ENCODE assay signal across 8 cellular contexts in genomic region chr20:31587545-31588389, GRCh38. TPM values are rescaled to one million over a fixed set of nuclear protein-coding genes. Genes with fewer than 3 reads are reported as not detected.
DNase-seq lines count a peak whose midpoint lies in the region; ATAC-seq and TF ChIP-seq lines count a peak whose summit lies in the region.

No MANE protein-coding gene starts in this region.

- no peaks in the 10 kb centered on the region for H3K36me3 ChIP-seq in DOHH2 (ENCODE audit: control insufficient read depth, low read length)
- H3K36me3 ChIP-seq in colonic mucosa: no peaks in the 10 kb centered on the region
- no peaks in the 10 kb centered on the region for H3K36me3 ChIP-seq in lung (ENCODE audit: control insufficient read depth in 2 of 2, insufficient read depth in 2 of 2, low read length in 2 of 2)
- H3K36me3 ChIP-seq in upper lobe of left lung: no peaks in the 10 kb centered on the region

- H3K9me2 ChIP-seq in DOHH2 (replicated peaks; ENCODE audit: control insufficient read depth, low read length): no peaks in the 10 kb centered on the region

- H3K27ac ChIP-seq in DOHH2 (ENCODE audit: low read depth, low read length) (no peak overlapping the region), colonic mucosa (peak overlapping the region; percentile 62), lung (ENCODE audit: low read depth in 1 of 2, low read length in 1 of 2) (peak overlapping the region; percentile 87 to 94), upper lobe of left lung (peak overlapping the region; percentile 79 to 91 (median 87))

- H3K27me3 ChIP-seq in DOHH2 (ENCODE audit: control insufficient read depth, low read length) (peaks cover 15% of the 10 kb centered on the region), colonic mucosa (no peaks in the 10 kb centered on the region), lung (ENCODE audit: control insufficient read depth, insufficient read depth) (no peaks in the 10 kb centered on the region), upper lobe of left lung (peaks cover 0 to 3% (median 0%) of the 10 kb centered on the region in 4 donors)

- no peaks in the 10 kb centered on the region for H3F3A ChIP-seq in DOHH2 (ENCODE audit: control insufficient read depth, insufficient read depth)

- H3K9ac ChIP-seq in colonic mucosa (ENCODE audit: low read depth in 2 of 2, low read length in 2 of 2): peak overlapping the region; percentile 67 to 92

- TF ChIP-seq POLR2A in upper lobe of left lung (IDR thresholded peaks at IDR 0.05) (peak in 3 of 4 donors; percentile 19 to 63 (median 31)), GM18505 (IDR thresholded peaks at IDR 0.05; ENCODE audit: borderline replicate concordance, extremely low read depth, insufficient read depth, insufficient read length) (no peak)

- DNase-seq in NCI-H1092 treated with DMSO at 0.1 percent for 48 hours (lab: John Stamatoyannopoulos, UW): peak; percentile 30
- DNase-seq in colonic mucosa: peak; percentile 65
- DNase-seq in lung (ENCODE audit: low spot score): no peak
- DNase-seq in upper lobe of left lung: peak; percentile 61 to 91
- DNase-seq in activated effector memory CD4-positive, alpha-beta T cell treated with anti-CD3 and anti-CD28 coated beads, Interleukin-2, amount 50 U/mL, for 16 hours: no peak

- no peaks in the 10 kb centered on the region for H3K79me2 ChIP-seq in DOHH2 (ENCODE audit: control insufficient read depth, low read length)

- 2 to 3% methylated on average over 75 to 76 of the region's 76 CpGs for WGBS in lung, 2 donors
- WGBS in upper lobe of left lung, 2 donors: 7 to 15% methylated on average over 11 to 36 of the region's 76 CpGs

- ATAC-seq in lung (ENCODE audit: insufficient read depth, low FRiP score) (peak; percentile 86), upper lobe of left lung (ENCODE audit: low FRiP score in 2 of 2) (peak; percentile 60 to 83), HG02852 (IDR thresholded peaks at IDR 0.05; ENCODE audit: unreplicated experiment) (no peak), GM18505 (IDR thresholded peaks at IDR 0.05; ENCODE audit: unreplicated experiment) (no peak)

- H3K4me3 ChIP-seq in DOHH2 (ENCODE audit: low read length) (no peak overlapping the region), colonic mucosa (peak overlapping the region; percentile 46), lung (peak overlapping the region; percentile 44), upper lobe of left lung (peak overlapping the region; percentile 43 to 61 (median 50))

- TF ChIP-seq EP300 in upper lobe of left lung (IDR thresholded peaks at IDR 0.05): no peak

- H3K9me3 ChIP-seq in DOHH2 (ENCODE audit: control insufficient read depth, insufficient read depth, low read length) (no peaks in the 10 kb centered on the region), colonic mucosa (no peaks in the 10 kb centered on the region), lung (ENCODE audit: control insufficient read depth in 2 of 2, insufficient read depth in 1 of 2, low read length in 1 of 2) (no peaks in the 10 kb centered on the region), upper lobe of left lung (no peaks in the 10 kb centered on the region)

- H3K4me1 ChIP-seq in DOHH2 (ENCODE audit: control insufficient read depth, low read length) (0 out of 2 replicates have a peak, but pooled peaks cover 3% of the 10 kb centered on the region), colonic mucosa (no peaks in the 10 kb centered on the region), lung (ENCODE audit: control insufficient read depth in 2 of 2, insufficient read depth in 2 of 2, low read length in 2 of 2) (peaks cover 0 to 8% of the 10 kb centered on the region in 2 donors), upper lobe of left lung (peaks cover 15 to 31% (median 21%) of the 10 kb centered on the region in 4 donors)

- no peaks in the 10 kb centered on the region for H4K20me1 ChIP-seq in DOHH2 (ENCODE audit: control insufficient read depth, insufficient read depth, low read depth, low read length)

- H3K4me2 ChIP-seq in DOHH2 (ENCODE audit: low read length): peak overlapping the region; percentile 33

- intact Hi-C loops in colonic mucosa (cut with DNase I): no loop called here

- TF ChIP-seq CTCF in DOHH2 (IDR thresholded peaks at IDR 0.05; ENCODE audit: low read depth, low read length, poor library complexity, severe bottlenecking) (no peak), colonic mucosa (IDR thresholded peaks at IDR 0.05) (no peak), lung (IDR thresholded peaks at IDR 0.05; ENCODE audit: control extremely low read depth, extremely low read depth) (no peak), upper lobe of left lung (IDR thresholded peaks at IDR 0.05) (peak in 1 of 6 experiments; percentile 14)

RNA-seq across cellular contexts. Expression of gene ID1, which starts 17.3 kb away (rescaled TPM):
- total RNA-seq in colonic mucosa (100 to 1,000 TPM; 134 to 179 TPM), lung (100 to 1,000 TPM; 251 to 389 TPM), upper lobe of left lung (100 to 1,000 TPM; 226 to 911 (median 570) TPM)
- polyA plus RNA-seq in lung: 100 to 1,000 TPM; 299 to 824 TPM

RNA-seq across cellular contexts. Expression of gene COX4I2, which starts 49.9 kb away (rescaled TPM):
- total RNA-seq in colonic mucosa: under 1 TPM in 1 of 2 donors, not detected in 1; 0.52 TPM
- 10 to 100 TPM; 14.4 to 18.8 TPM for total RNA-seq in lung
- 10 to 100 TPM; 21.0 to 51.8 TPM for polyA plus RNA-seq in lung
- total RNA-seq in upper lobe of left lung: 10 to 100 TPM in 4 of 6 donors, 1 to 10 TPM in 2; 1.9 to 24.3 (median 13.5) TPM

Comparison
In these comparisons a context has a peak if more than half of its experiments do, and no peak if none do; other contexts are left out.
1. DNase-seq: peak in NCI-H1092 treated with DMSO at 0.1 percent for 48 hours (single experiment), colonic mucosa (single experiment) and upper lobe of left lung (2 of 2); none in lung (single experiment) and activated effector memory CD4-positive, alpha-beta T cell treated with anti-CD3 and anti-CD28 coated beads, Interleukin-2, amount 50 U/mL, for 16 hours (single experiment).
2. ATAC-seq: peak in lung (single experiment) and upper lobe of left lung (2 of 2); none in HG02852 (single experiment) and GM18505 (single experiment).